Comparison of ENCODE assay signal across 19 cellular contexts in the genomic region with DNA sequence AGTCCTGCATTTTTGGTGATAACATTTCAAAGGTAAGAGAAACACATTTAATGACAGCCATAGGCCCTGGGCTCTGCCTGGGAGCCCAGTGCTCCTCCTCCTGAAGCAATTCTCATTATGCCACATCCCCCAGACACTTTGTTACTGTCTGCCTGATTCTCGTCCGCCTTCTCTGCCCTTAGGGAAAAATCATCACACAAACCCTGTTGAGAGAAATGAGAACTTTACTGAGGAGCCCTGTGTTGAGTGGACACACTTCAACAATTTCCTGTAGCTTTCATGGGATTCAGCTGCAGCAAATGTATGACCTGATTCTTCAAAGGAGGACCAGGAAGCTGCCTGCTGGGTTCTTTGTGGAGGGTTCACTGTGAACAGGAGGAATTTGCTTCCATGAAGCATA.
A peak's percentile ranks its signal among the peaks of the same experiment; 100 is the strongest.
DNase-seq lines count a peak whose midpoint lies in the region; FAIRE-seq and TF ChIP-seq lines count a peak whose summit lies in the region.
"Had no signal": no experiment of that assay in that cellular context is flagged by ENCODE, and none has a peak within 500 bp of the region (broad histone marks: within the 10 kb centered on the region; RNA-seq: fewer than 3 reads in every experiment).

No MANE protein-coding gene starts in this region.

- BruUV-seq in A673 (replicated peaks; lab: Mats Ljungman, UMichigan) = no TSS peak

- DNase-seq in A673 (ENCODE audit: low spot score) = peak; percentile 21
- no peak for DNase-seq in H1 (ENCODE audit: low read depth in 1 of 2, low spot score in 2 of 2)
- DNase-seq in mesendoderm = peak; percentile 14
- no peak for DNase-seq in NCI-H82 (lab: John Stamatoyannopoulos, UW)
- no peak for DNase-seq in breast epithelium (ENCODE audit: low spot score in 2 of 2)
- DNase-seq in UCSD-AML1 (lab: John Stamatoyannopoulos, UW; ENCODE audit: unreplicated experiment) = no peak
- DNase-seq in NOMO-1 (lab: John Stamatoyannopoulos, UW; ENCODE audit: unreplicated experiment in 2 of 2) = no peak
- DNase-seq: 8988T; CD8-positive, alpha-beta T cell; COR-L47; DMS 273 treated with DMSO at 0.1 percent for 48 hours; DMS79; GF-D8; H7 had no signal

- FAIRE-seq in H1 (lab: Jason Lieb, UNC) = no peak
- FAIRE-seq: HepG2, HTR-8/SVneo had no signal

- H2BK120ac ChIP-seq in H1 (replicated peaks; ENCODE audit: low read depth, low read length) (no peak overlapping the region), mesendoderm (ENCODE audit: low read depth, low read length) (no peak overlapping the region)

- H2AFZ ChIP-seq in H1 (ENCODE audit: low read length) = 0 out of 2 replicates have a peak overlapping the region, but pooled peaks have one; percentile 9

- no peak overlapping the region for H3K18ac ChIP-seq in H1 (ENCODE audit: extremely low read depth, low read length)
- H3K18ac ChIP-seq in mesendoderm (ENCODE audit: low read length) = no peak overlapping the region

- H3K27me3 ChIP-seq in A673 (replicated peaks; ENCODE audit: insufficient read depth, low read depth, low read length, poor library complexity) (no peaks in the 10 kb centered on the region), HUES48 (ENCODE audit: control insufficient read depth, insufficient read depth, low read length) (no peaks in the 10 kb centered on the region), H1 (replicated peaks in 1 of 4; ENCODE audit: control insufficient read depth in 3 of 4, extremely low read depth in 1 of 4, insufficient read depth in 3 of 4, low read length in 3 of 4) (no peaks in the 10 kb centered on the region), mesendoderm (ENCODE audit: insufficient read depth, low read length, poor library complexity) (no peaks in the 10 kb centered on the region), breast epithelium (peaks cover 0 to 3% of the 10 kb centered on the region in 2 donors)
- H3K27me3 ChIP-seq: BLaER1 treated with 17β-estradiol and CSF1 and Interleukin-3, amounts not matched to agents 10 nM and 100 nM had no signal

- H2BK15ac ChIP-seq in H1 (ENCODE audit: low read length) (no peak overlapping the region), mesendoderm (replicated peaks; ENCODE audit: low read depth) (no peak overlapping the region)

- H3K4ac ChIP-seq in H1 (replicated peaks; ENCODE audit: insufficient read length, low read depth, low read length) = no peak overlapping the region
- no peak overlapping the region for H3K4ac ChIP-seq in mesendoderm (ENCODE audit: low read depth, low read length)

- H3K56ac ChIP-seq in H1 (replicated peaks; ENCODE audit: insufficient read length, low read depth, low read length) (no peak overlapping the region), mesendoderm (ENCODE audit: low read length) (no peak overlapping the region)

- H3K4me3 ChIP-seq in A673 (ENCODE audit: low read depth, low read length, poor library complexity, severe bottlenecking) (no peak overlapping the region), HUES48 (ENCODE audit: low read depth, low read length) (no peak overlapping the region), H1 (ENCODE audit: extremely low read depth in 1 of 4, insufficient read depth in 2 of 4, low read depth in 3 of 4, low read length in 4 of 4) (no peak overlapping the region), mesendoderm (ENCODE audit: low read length) (no peak overlapping the region), breast epithelium (no peak overlapping the region)
- H3K4me3 ChIP-seq: BLaER1 treated with 17β-estradiol and CSF1 and Interleukin-3, amounts not matched to agents 10 nM and 100 nM; GM23338 had no signal

- TF ChIP-seq CTCF in A673 (conservative IDR thresholded peaks at IDR 0.05; ENCODE audit: low read depth, low read length) (no peak), H1 (IDR thresholded peaks at IDR 0.05; ENCODE audit: control extremely low read depth in 1 of 3, insufficient read depth in 1 of 3, low read depth in 1 of 3, low read length in 3 of 3) (no peak), breast epithelium (IDR thresholded peaks at IDR 0.05) (no peak)

- H3K4me1 ChIP-seq in A673 (ENCODE audit: insufficient read depth, low read length, poor library complexity, severe bottlenecking) (no peaks in the 10 kb centered on the region), HUES48 (ENCODE audit: control insufficient read depth, insufficient read depth, low read length) (no peaks in the 10 kb centered on the region), H1 (replicated peaks in 1 of 4; ENCODE audit: control insufficient read depth in 3 of 4, insufficient read depth in 4 of 4, low read length in 3 of 4) (no peaks in the 10 kb centered on the region), mesendoderm (ENCODE audit: control insufficient read depth, low read depth, low read length) (peaks cover 2% of the 10 kb centered on the region), breast epithelium (no peaks in the 10 kb centered on the region)

- TF ChIP-seq POLR2A in H1 (IDR thresholded peaks at IDR 0.05; ENCODE audit: control extremely low read depth in 1 of 2, low read depth in 2 of 2, low read length in 2 of 2) = no peak
- TF ChIP-seq POLR2A in breast epithelium (IDR thresholded peaks at IDR 0.05) = no peak

- H3K36me3 ChIP-seq in A673 (ENCODE audit: insufficient read depth, low read length, poor library complexity, severe bottlenecking) = no peaks in the 10 kb centered on the region
- H3K36me3 ChIP-seq in HUES48 (ENCODE audit: control insufficient read depth, insufficient read depth, low read length) = no peaks in the 10 kb centered on the region
- no peaks in the 10 kb centered on the region for H3K36me3 ChIP-seq in H1 (ENCODE audit: control insufficient read depth in 2 of 4, insufficient read depth in 4 of 4, low read length in 3 of 4)
- H3K36me3 ChIP-seq in mesendoderm (ENCODE audit: control insufficient read depth, insufficient read depth, low read length) = no peaks in the 10 kb centered on the region
- H3K36me3 ChIP-seq in breast epithelium = no peaks in the 10 kb centered on the region
- H3K36me3 ChIP-seq: BLaER1 treated with 17β-estradiol and CSF1 and Interleukin-3, amounts not matched to agents 10 nM and 100 nM had no signal

- no peaks in the 10 kb centered on the region for H3K79me1 ChIP-seq in H1 (ENCODE audit: low read depth, low read length)
- no peaks in the 10 kb centered on the region for H3K79me1 ChIP-seq in mesendoderm (ENCODE audit: low read length)

- CTCF ChIA-PET in A673 (lab: Charles Lee) = no interaction called here
- CTCF ChIA-PET in H1 (lab: Charles Lee; ENCODE audit: partially characterized antibody) = interaction anchor here (1.0 to 1.5 kb wide), 3 partner anchors 10 to 419 kb away, joined by 3 to 4 read pairs (median 3); no protein-coding TSS in a partner anchor

- intact Hi-C loops in A673 (cut with micrococcal nuclease; ENCODE audit: unreplicated experiment) (no loop called here), breast epithelium (cut with DNase I; ENCODE audit: low total_unique reads) (no loop called here)

- H3K9ac ChIP-seq in HUES48 (ENCODE audit: low read depth, low read length) = no peak overlapping the region
- H3K9ac ChIP-seq in H1 (replicated peaks in 1 of 4; ENCODE audit: extremely low read depth in 1 of 4, low read depth in 3 of 4, low read length in 3 of 4) = no peak overlapping the region
- H3K9ac ChIP-seq in mesendoderm (ENCODE audit: low read length) = no peak overlapping the region
- H3K9ac ChIP-seq: BLaER1 treated with 17β-estradiol and CSF1 and Interleukin-3, amounts not matched to agents 10 nM and 100 nM had no signal

- H3K27ac ChIP-seq in A673 (ENCODE audit: low read depth, low read length, poor library complexity, severe bottlenecking) (no peak overlapping the region), HUES48 (ENCODE audit: low read depth, low read length) (peak overlapping the region; percentile 23), H1 (ENCODE audit: low read depth, low read length) (no peak overlapping the region), mesendoderm (ENCODE audit: low read depth, low read length) (no peak overlapping the region), breast epithelium (no peak overlapping the region)
- H3K27ac ChIP-seq: BLaER1 treated with 17β-estradiol and CSF1 and Interleukin-3, amounts not matched to agents 10 nM and 100 nM had no signal

- H3K9me3 ChIP-seq in A673 (ENCODE audit: low read depth, low read length, poor library complexity, severe bottlenecking) (no peaks in the 10 kb centered on the region), HUES48 (ENCODE audit: control insufficient read depth, insufficient read depth, low read length) (peaks cover 16% of the 10 kb centered on the region), H1 (ENCODE audit: insufficient read depth in 2 of 2, low read depth in 1 of 2, low read length in 1 of 2) (no peaks in the 10 kb centered on the region), breast epithelium (no peaks in the 10 kb centered on the region)

- H3K23ac ChIP-seq in H1 (ENCODE audit: insufficient read length) (no peak overlapping the region), mesendoderm (ENCODE audit: low read length) (no peak overlapping the region)

- no peak overlapping the region for H2BK20ac ChIP-seq in H1 (ENCODE audit: low read length)

- H3K14ac ChIP-seq in H1 (ENCODE audit: insufficient read length) = no peak overlapping the region

- H3K79me2 ChIP-seq in H1 (ENCODE audit: control insufficient read depth in 1 of 2, insufficient read depth in 2 of 2, low read length in 2 of 2) = no peaks in the 10 kb centered on the region
- no peaks in the 10 kb centered on the region for H3K79me2 ChIP-seq in mesendoderm (ENCODE audit: control insufficient read depth, insufficient read depth, low read length)

- H4K91ac ChIP-seq in H1 (replicated peaks; ENCODE audit: insufficient read length, low read length) = no peak overlapping the region

- H2BK5ac ChIP-seq in H1 (ENCODE audit: low read depth, low read length) (no peak overlapping the region), mesendoderm (ENCODE audit: low read length) (no peak overlapping the region)

- POLR2A ChIA-PET in A673 (lab: Charles Lee; ENCODE audit: low non-redundant PET) (no interaction called here), H1 (lab: Charles Lee; ENCODE audit: partially characterized antibody) (no interaction called here)

- H4K20me1 ChIP-seq in H1 (replicated peaks in 1 of 2; ENCODE audit: control insufficient read depth in 1 of 2, insufficient read depth in 2 of 2, low read length in 2 of 2) = no peaks in the 10 kb centered on the region
- H4K20me1 ChIP-seq: BLaER1 treated with 17β-estradiol and CSF1 and Interleukin-3, amounts not matched to agents 10 nM and 100 nM had no signal

- H4K5ac ChIP-seq in H1 (ENCODE audit: insufficient read length, low read depth, low read length) = no peak overlapping the region
- H4K5ac ChIP-seq in mesendoderm (ENCODE audit: low read length) = no peak overlapping the region

- H2AK5ac ChIP-seq in H1 (ENCODE audit: low read depth, low read length) (no peak overlapping the region), mesendoderm (ENCODE audit: low read length) (no peak overlapping the region)

- H4K8ac ChIP-seq in H1 (ENCODE audit: extremely low read depth, insufficient read depth, low read length) = no peak overlapping the region
- H4K8ac ChIP-seq in mesendoderm (ENCODE audit: low read depth, low read length) = no peak overlapping the region

- WGBS in H1 (ENCODE audit: extremely low coverage in 1 of 2, insufficient coverage in 1 of 2, insufficient read length in 1 of 2, insufficient replicate concordance in 2 of 2, low coverage in 1 of 2, low lambda C conversion rate in 2 of 2, missing lambda C conversion rate in 1 of 2), 2 experiments = 90% methylated on average over 2 of the region's 2 CpGs; no CpG with 5 or more reads in 1 of the 2 experiments
- no CpG with 5 or more reads among the region's 2 CpGs for WGBS in mesendoderm (ENCODE audit: extremely low coverage, insufficient coverage, low lambda C conversion rate)

- no peaks in the 10 kb centered on the region for H3K23me2 ChIP-seq in H1 (ENCODE audit: low read depth, low read length)

- H2BK12ac ChIP-seq in H1 (ENCODE audit: low read depth, low read length) = no peak overlapping the region

- no peak for TF ChIP-seq RAD21 in H1 (IDR thresholded peaks at IDR 0.05 in 1 of 2, conservative IDR thresholded peaks at IDR 0.05 in 1 of 2; ENCODE audit: low read depth in 2 of 2, low read length in 2 of 2)

- no peak for TF ChIP-seq EP300 in H1 (IDR thresholded peaks at IDR 0.05; ENCODE audit: borderline replicate concordance in 1 of 2, low read depth in 2 of 2, low read length in 2 of 2)

- no peak overlapping the region for H3K4me2 ChIP-seq in H1 (ENCODE audit: insufficient read depth in 1 of 2, low read depth in 2 of 2, low read length in 2 of 2)
- no peak overlapping the region for H3K4me2 ChIP-seq in mesendoderm (ENCODE audit: low read length)
- H3K4me2 ChIP-seq: BLaER1 treated with 17β-estradiol and CSF1 and Interleukin-3, amounts not matched to agents 10 nM and 100 nM; GM23338 had no signal

Comparison
In these comparisons a context has a peak if more than half of its experiments do, and no peak if none do; other contexts are left out.
1. DNase-seq: peak in A673 (single experiment) and mesendoderm (single experiment); none in H1 (0 of 2), NCI-H82 (single experiment), breast epithelium (0 of 2), UCSD-AML1 (single experiment) and NOMO-1 (0 of 2).